8 cellular contexts compared by ENCODE assay signal in the genomic region with DNA sequence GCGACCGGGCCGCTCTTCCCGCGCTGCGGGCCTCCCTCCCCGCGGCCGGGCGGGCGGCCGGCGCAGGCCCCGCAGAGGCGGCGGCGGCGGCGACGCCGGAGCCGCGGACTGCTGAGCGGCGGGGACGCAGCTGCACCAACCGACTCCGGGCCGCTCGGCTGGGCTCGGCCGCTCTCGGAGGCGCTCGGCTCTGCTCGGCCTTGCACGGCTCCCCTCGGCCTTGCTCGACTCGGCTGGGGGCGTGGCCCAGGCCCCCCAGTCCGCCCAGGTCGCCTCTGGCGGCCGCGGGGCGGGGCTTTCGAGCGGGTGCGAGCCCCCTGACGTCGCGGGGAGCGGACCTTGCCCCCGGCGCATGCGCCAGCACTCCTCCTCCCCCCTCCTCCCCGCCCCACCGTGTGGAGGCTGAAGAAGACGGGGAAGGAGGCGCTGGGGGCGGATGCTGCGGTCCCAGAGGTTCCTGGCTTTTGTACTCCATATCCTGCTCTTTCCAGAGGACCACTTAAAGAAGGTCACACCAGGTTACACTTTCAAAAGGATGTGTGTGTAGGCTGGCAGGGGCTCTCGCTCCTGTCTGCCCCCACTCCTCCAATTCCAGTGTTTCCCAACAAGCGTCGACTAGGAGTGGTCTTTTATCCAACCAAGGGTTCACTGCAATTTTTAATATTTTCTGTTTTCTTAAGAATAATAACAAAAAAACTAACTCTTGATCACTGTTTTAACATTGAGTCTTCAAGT. TPM values are rescaled to one million over a fixed set of nuclear protein-coding genes. Genes with fewer than 3 reads are reported as not detected.
A peak's percentile ranks its signal among the peaks of the same experiment; 100 is the strongest.
DNase-seq lines count a peak whose midpoint lies in the region; ATAC-seq, FAIRE-seq and TF ChIP-seq lines count a peak whose summit lies in the region.

TSS of gene ZHX3 (minus strand) at position 196 of the 735 bp plus-strand sequence. CDS start 112,815 bp downstream, outside the sequence.

- H3K27ac ChIP-seq in OCI-LY3 (ENCODE audit: low read length), result no peak within 1 kb of the TSS
- H3K27ac ChIP-seq in endothelial cell of umbilical vein (ENCODE audit: insufficient read depth, low read depth, low read length), result peak within 1 kb of the TSS; percentile 70

- H3K9me1 ChIP-seq in endothelial cell of umbilical vein (replicated peaks; ENCODE audit: control insufficient read depth, extremely low read depth, insufficient read depth, low read length), result no peaks in the 10 kb centered on the region

- H3K79me2 ChIP-seq in OCI-LY3 (ENCODE audit: low read length), result no peaks in the 10 kb centered on the region
- peaks cover 20% of the 10 kb centered on the region for H3K79me2 ChIP-seq in endothelial cell of umbilical vein (ENCODE audit: control insufficient read depth, insufficient read depth, low read length)

- H3K4me1 ChIP-seq in OCI-LY3 (ENCODE audit: low read length) (peaks cover 25% of the 10 kb centered on the region), endothelial cell of umbilical vein (ENCODE audit: control insufficient read depth, extremely low read depth, insufficient read depth, low read length) (peaks cover 18% of the 10 kb centered on the region)

- H3K27me3 ChIP-seq in OCI-LY3 (ENCODE audit: low read depth, low read length), result peaks cover 25% of the 10 kb centered on the region
- H3K27me3 ChIP-seq in endothelial cell of umbilical vein (ENCODE audit: control insufficient read depth in 2 of 2, insufficient read depth in 2 of 2, low read length in 2 of 2), result no peaks in the 10 kb centered on the region

- peak within 1 kb of the TSS; percentile 88 for H2AFZ ChIP-seq in OCI-LY3 (ENCODE audit: low read depth, low read length)
- H2AFZ ChIP-seq in endothelial cell of umbilical vein (ENCODE audit: low read depth, low read length), result peak within 1 kb of the TSS; percentile 77

- H3K36me3 ChIP-seq in OCI-LY3 (replicated peaks; ENCODE audit: low read depth, low read length), result no peaks in the 10 kb centered on the region
- no peaks in the 10 kb centered on the region for H3K36me3 ChIP-seq in endothelial cell of umbilical vein (ENCODE audit: control insufficient read depth in 2 of 2, extremely low read depth in 1 of 2, insufficient read depth in 2 of 2, low read length in 2 of 2)

- no peaks in the 10 kb centered on the region for H4K20me1 ChIP-seq in OCI-LY3 (ENCODE audit: insufficient read depth, low read length)
- H4K20me1 ChIP-seq in endothelial cell of umbilical vein (replicated peaks; ENCODE audit: control insufficient read depth, extremely low read depth, insufficient read depth, low read length), result no peaks in the 10 kb centered on the region

- peak within 1 kb of the TSS; percentile 65 for H3K9ac ChIP-seq in OCI-LY3 (ENCODE audit: low read length)
- H3K9ac ChIP-seq in endothelial cell of umbilical vein (replicated peaks; ENCODE audit: extremely low read depth, insufficient read depth, low read length), result peak within 1 kb of the TSS; percentile 62

- DNase-seq in D721Med (ENCODE audit: insufficient read length, low spot score) (peak; percentile 84), HuH-7.5 (ENCODE audit: low spot score) (peak; percentile 98), activated T-cell treated with anti-CD3 and anti-CD28 coated beads for 1 hour (ENCODE audit: low read depth) (peak; percentile 93), endothelial cell of umbilical vein (ENCODE audit: low read depth, low spot score) (peak; percentile 97), midbrain (lab: John Stamatoyannopoulos, UW) (peak; percentile 95)
- peak; percentile 89 to 94 for DNase-seq in stimulated activated CD8-positive, alpha-beta memory T cell treated with anti-CD3 and anti-CD28 coated beads, Interleukin-2, amount 100 ng/mL, for 1 hour (ENCODE audit: low read depth in 2 of 2)

- intact Hi-C loops in endothelial cell of umbilical vein (cut with micrococcal nuclease), result loop anchor here (1.0 kb wide), 3 partner anchors 12 to 68 kb away; partner anchors contain the start of gene LPIN3

- peak; percentile 82 for TF ChIP-seq POLR2A in endothelial cell of umbilical vein (IDR thresholded peaks at IDR 0.05; ENCODE audit: low read depth, low read length)

- no TSS peak for BruUV-seq in endothelial cell of umbilical vein (replicated peaks; lab: Mats Ljungman, UMichigan)

- dilution Hi-C loops in endothelial cell of umbilical vein (cut with MboI; ENCODE audit: extremely low pct_ligation_motif_present, low sequenced_read_pairs), result no loop called here

- peak within 1 kb of the TSS; percentile 94 for H3K4me2 ChIP-seq in OCI-LY3 (ENCODE audit: low read length)
- peak within 1 kb of the TSS; percentile 90 for H3K4me2 ChIP-seq in endothelial cell of umbilical vein (ENCODE audit: insufficient read depth, low read length)

- no peak for FAIRE-seq in D721Med (lab: Jason Lieb, UNC)
- FAIRE-seq in endothelial cell of umbilical vein (lab: Jason Lieb, UNC), result peak; percentile 91

- ATAC-seq in GM21528 (IDR thresholded peaks at IDR 0.05; ENCODE audit: low FRiP score, unreplicated experiment), result peak; percentile 97

- TF ChIP-seq CTCF in D721Med (IDR thresholded peaks at IDR 0.05; ENCODE audit: insufficient read depth, missing control alignments) (no peak), OCI-LY3 (IDR thresholded peaks at IDR 0.05; ENCODE audit: low read depth, low read length) (no peak), endothelial cell of umbilical vein (IDR thresholded peaks at IDR 0.05; ENCODE audit: extremely low read depth in 1 of 2, insufficient read depth in 1 of 2, low read depth in 1 of 2, low read length in 2 of 2) (no peak)

- peak within 1 kb of the TSS; percentile 81 for H3K4me3 ChIP-seq in OCI-LY3 (ENCODE audit: low read length)
- H3K4me3 ChIP-seq in endothelial cell of umbilical vein (replicated peaks in 1 of 3; ENCODE audit: insufficient read depth in 1 of 3, low read depth in 1 of 3, low read length in 3 of 3), result peak within 1 kb of the TSS; percentile 76 to 87 (median 79)

- no peaks in the 10 kb centered on the region for H3K9me3 ChIP-seq in OCI-LY3 (ENCODE audit: insufficient read depth, low read length)
- no peaks in the 10 kb centered on the region for H3K9me3 ChIP-seq in endothelial cell of umbilical vein (replicated peaks; ENCODE audit: control insufficient read depth, insufficient read depth, low read length)

- CTCF ChIA-PET in endothelial cell of umbilical vein (lab: Charles Lee), result interaction anchor here (0.7 to 2.6 kb wide), 7 partner anchors 12 to 145 kb away, joined by 3 to 14 read pairs (median 4); no protein-coding TSS in a partner anchor

- POLR2A ChIA-PET in endothelial cell of umbilical vein (lab: Charles Lee), result no interaction called here

TF ChIP-seq in endothelial cell of umbilical vein, 7 proteins besides CTCF, POLR2A, EP300 and RAD21:
- TF ChIP-seq EZH2 (IDR thresholded peaks at IDR 0.05; ENCODE audit: borderline replicate concordance, low read depth, low read length, severe bottlenecking), result no peak
- no peak for TF ChIP-seq MYC (IDR thresholded peaks at IDR 0.05; ENCODE audit: low read depth, low read length)
- peak; percentile 62 for TF ChIP-seq POLR2AphosphoS5 (IDR thresholded peaks at IDR 0.05; ENCODE audit: insufficient read depth, low read depth, low read length)
- TF ChIP-seq GATA2 (IDR thresholded peaks at IDR 0.05; ENCODE audit: insufficient read depth, insufficient read length, low read depth, low read length), result no peak
- no peak for TF ChIP-seq FOS (IDR thresholded peaks at IDR 0.05; ENCODE audit: borderline replicate concordance, insufficient read depth, low read length)
- no peak for TF ChIP-seq MAX (IDR thresholded peaks at IDR 0.05; ENCODE audit: insufficient read depth, insufficient read length)

RNA-seq across cellular contexts. Expression of gene ZHX3, which starts in this region (rescaled TPM):
- 15.1 and 17.8 TPM in 2 replicates for total RNA-seq in endothelial cell of umbilical vein
- 6.5 and 7.4 TPM in 2 replicates for polyA plus RNA-seq in endothelial cell of umbilical vein
- 9.1 and 10.4 TPM in 2 replicates for polyA plus RNA-seq in endothelial cell of umbilical vein (2011; cell fraction: cytosol; rRNA removed)
- polyA plus RNA-seq in endothelial cell of umbilical vein (2011; cell fraction: nucleus; rRNA removed), result 19.0 and 20.1 TPM in 2 replicates
- 9.4 and 9.7 TPM in 2 replicates for polyA plus RNA-seq in endothelial cell of umbilical vein (2012)
- polyA minus RNA-seq in endothelial cell of umbilical vein, result 27.4 and 30.2 TPM in 2 replicates
- polyA minus RNA-seq in endothelial cell of umbilical vein (2011; cell fraction: cytosol; rRNA and poly(A)+ RNA removed), result 8.8 TPM
- 19.5 and 19.7 TPM in 2 replicates for polyA minus RNA-seq in endothelial cell of umbilical vein (2011; cell fraction: nucleus; rRNA and poly(A)+ RNA removed)
